Comparison of ENCODE assay signal across 8 cellular contexts in the genomic region with DNA sequence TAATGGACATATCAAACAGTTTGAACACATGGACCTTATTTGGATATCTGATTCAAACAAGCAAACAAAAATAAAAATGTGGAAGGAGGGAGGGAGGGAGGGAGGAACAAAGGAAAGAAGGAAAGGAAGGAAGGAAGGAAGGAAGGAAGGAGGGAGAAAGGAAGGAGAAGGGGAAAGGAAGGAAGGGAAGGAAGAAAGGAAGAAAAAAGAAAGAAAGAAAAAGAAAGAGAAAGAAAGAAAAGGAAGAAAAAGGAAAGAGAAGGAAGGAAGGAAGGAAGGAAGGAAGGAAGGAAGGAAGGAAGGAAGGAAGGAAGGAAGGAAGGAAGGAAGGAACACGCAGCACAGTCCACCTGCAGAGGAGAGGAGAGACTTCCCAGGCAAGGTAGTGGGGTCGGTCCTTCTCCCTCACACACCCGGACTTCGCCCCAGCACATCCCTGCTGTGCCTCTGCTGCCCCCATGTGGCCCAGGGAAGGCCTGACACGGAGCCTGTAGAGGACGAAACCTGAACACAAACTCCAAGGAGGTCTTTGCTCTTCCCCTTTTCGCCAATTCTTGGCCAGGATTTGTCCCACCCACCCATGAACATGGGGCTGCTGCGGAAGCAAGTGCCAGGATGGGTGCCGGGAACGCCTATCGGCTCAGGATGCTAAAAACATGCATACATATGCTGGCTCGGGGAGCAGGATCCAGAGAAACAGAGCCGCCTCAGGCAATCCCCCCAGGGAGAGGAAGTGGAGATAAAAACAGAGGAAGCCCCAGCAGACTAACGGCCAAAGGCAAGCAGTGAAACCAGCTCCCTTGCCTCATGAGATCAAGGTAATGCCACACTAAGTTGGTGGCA. TPM values are rescaled to one million over a fixed set of nuclear protein-coding genes. Genes with fewer than 3 reads are reported as not detected.
DNase-seq lines count a peak whose midpoint lies in the region; ATAC-seq and TF ChIP-seq lines count a peak whose summit lies in the region.

No MANE protein-coding gene starts in this region.

- CTCF ChIA-PET in CD8-positive, alpha-beta T cell (lab: Charles Lee) = interaction anchor here (0.8 to 10.2 kb wide), 12 partner anchors 8 to 243 kb away, joined by 3 to 342 read pairs (median 4); partner anchors contain the start of gene CREB3L2
- CTCF ChIA-PET in activated CD8-positive, alpha-beta memory T cell treated with anti-CD3 and anti-CD28 coated beads, Interleukin-2, amount 10 ng/mL, durations not matched to agents 7 days and 5 days (lab: Charles Lee) = interaction anchor here (0.8 to 8.8 kb wide), 7 partner anchors 8 to 245 kb away, joined by 3 to 256 read pairs (median 4); partner anchors contain the start of gene CREB3L2

- H3K27me3 Mint-ChIP-seq in CD8-positive, alpha-beta T cell (ENCODE audit: low read depth) = no peaks in the 10 kb centered on the region
- no peaks in the 10 kb centered on the region for H3K27me3 Mint-ChIP-seq in activated CD8-positive, alpha-beta memory T cell treated with anti-CD3 and anti-CD28 coated beads, Interleukin-2, amount 10 ng/mL, durations not matched to agents 7 days and 5 days
- peaks cover 4% of the 10 kb centered on the region for H3K27me3 Mint-ChIP-seq in endothelial cell (ENCODE audit: unreplicated experiment)

- H3K9me3 Mint-ChIP-seq in CD8-positive, alpha-beta T cell = no peaks in the 10 kb centered on the region
- H3K9me3 Mint-ChIP-seq in activated CD8-positive, alpha-beta memory T cell treated with anti-CD3 and anti-CD28 coated beads, Interleukin-2, amount 10 ng/mL, durations not matched to agents 7 days and 5 days (ENCODE audit: low read depth) = no peaks in the 10 kb centered on the region
- H3K9me3 Mint-ChIP-seq in endothelial cell (ENCODE audit: unreplicated experiment) = no peaks in the 10 kb centered on the region

- no peaks in the 10 kb centered on the region for H3K27me3 ChIP-seq in CD8-positive, alpha-beta T cell (ENCODE audit: insufficient read depth, low read length)

- peaks cover 61% of the 10 kb centered on the region for H3K36me3 Mint-ChIP-seq in CD8-positive, alpha-beta T cell
- peaks cover 20% of the 10 kb centered on the region for H3K36me3 Mint-ChIP-seq in activated CD8-positive, alpha-beta memory T cell treated with anti-CD3 and anti-CD28 coated beads, Interleukin-2, amount 10 ng/mL, durations not matched to agents 7 days and 5 days
- peaks cover 42% of the 10 kb centered on the region for H3K36me3 Mint-ChIP-seq in endothelial cell (ENCODE audit: low read depth, unreplicated experiment)

- H3K27ac Mint-ChIP-seq in CD8-positive, alpha-beta T cell = peak overlapping the region; percentile 27
- H3K27ac Mint-ChIP-seq in activated CD8-positive, alpha-beta memory T cell treated with anti-CD3 and anti-CD28 coated beads, Interleukin-2, amount 10 ng/mL, durations not matched to agents 7 days and 5 days = peak overlapping the region; percentile 49
- peak overlapping the region; percentile 75 for H3K27ac Mint-ChIP-seq in endothelial cell (ENCODE audit: unreplicated experiment)

- H3K9me3 ChIP-seq in CD8-positive, alpha-beta T cell (ENCODE audit: low read length) = no peaks in the 10 kb centered on the region

- peak; percentile 44 to 85 (median 77) for DNase-seq in CD8-positive, alpha-beta T cell
- DNase-seq in NOMO-1 (lab: John Stamatoyannopoulos, UW; ENCODE audit: unreplicated experiment in 2 of 2) (peak; percentile 40 to 60), endothelial cell (ENCODE audit: low spot score) (peak; percentile 90), mucosa of gallbladder (ENCODE audit: low spot score) (peak; percentile 80)
- DNase-seq in activated CD8-positive, alpha-beta memory T cell treated with anti-CD3 and anti-CD28 coated beads, Interleukin-2, amount 10 ng/mL, durations not matched to agents 7 days and 5 days = peak; percentile 85
- DNase-seq in stimulated activated CD8-positive, alpha-beta memory T cell treated with anti-CD3 and anti-CD28 coated beads, Interleukin-4, amount 100 ng/mL, for 1 hour (ENCODE audit: low read depth in 2 of 2, low spot score in 1 of 2) = peak; percentile 20 to 50

- POLR2A ChIA-PET in CD8-positive, alpha-beta T cell (lab: Charles Lee) = no interaction called here

- H3K36me3 ChIP-seq in CD8-positive, alpha-beta T cell (ENCODE audit: insufficient read depth, low read length) = no peaks in the 10 kb centered on the region

- peaks cover 18% of the 10 kb centered on the region for H3K4me1 Mint-ChIP-seq in CD8-positive, alpha-beta T cell (ENCODE audit: low read depth)
- H3K4me1 Mint-ChIP-seq in activated CD8-positive, alpha-beta memory T cell treated with anti-CD3 and anti-CD28 coated beads, Interleukin-2, amount 10 ng/mL, durations not matched to agents 7 days and 5 days = peaks cover 40% of the 10 kb centered on the region
- H3K4me1 Mint-ChIP-seq in endothelial cell (ENCODE audit: unreplicated experiment) = peaks cover 10% of the 10 kb centered on the region

- H3K4me3 Mint-ChIP-seq in CD8-positive, alpha-beta T cell = peak overlapping the region; percentile 44
- H3K4me3 Mint-ChIP-seq in activated CD8-positive, alpha-beta memory T cell treated with anti-CD3 and anti-CD28 coated beads, Interleukin-2, amount 10 ng/mL, durations not matched to agents 7 days and 5 days = peak overlapping the region; percentile 36
- H3K4me3 Mint-ChIP-seq in endothelial cell (ENCODE audit: unreplicated experiment) = peak overlapping the region; percentile 56

- intact Hi-C loops in CD8-positive, alpha-beta T cell (cut with DNase I, micrococcal nuclease) = loop anchor here (1.0 kb wide), 3 partner anchors 109 to 293 kb away; no protein-coding TSS in a partner anchor

- peak; percentile 94 for TF ChIP-seq CTCF in CD8-positive, alpha-beta T cell (IDR thresholded peaks at IDR 0.05)
- TF ChIP-seq CTCF in endothelial cell (IDR thresholded peaks at IDR 0.05; ENCODE audit: unreplicated experiment) = peak; percentile 73

- H3K27ac ChIP-seq in CD8-positive, alpha-beta T cell (ENCODE audit: low read depth, low read length) = no peak overlapping the region

- H3K4me1 ChIP-seq in CD8-positive, alpha-beta T cell (ENCODE audit: insufficient read depth, low read length) = peaks cover 9% of the 10 kb centered on the region

- peak overlapping the region; percentile 28 for H3K4me3 ChIP-seq in CD8-positive, alpha-beta T cell (ENCODE audit: low read depth, low read length)

- ATAC-seq in CD8-positive, alpha-beta T cell = peak; percentile 96
- ATAC-seq in GM19463 (IDR thresholded peaks at IDR 0.05; ENCODE audit: unreplicated experiment) (peak; percentile 62), HG03571 (IDR thresholded peaks at IDR 0.05; ENCODE audit: unreplicated experiment) (peak; percentile 69)
- ATAC-seq in activated CD8-positive, alpha-beta memory T cell treated with anti-CD3 and anti-CD28 coated beads, Interleukin-2, amount 10 ng/mL, durations not matched to agents 7 days and 5 days = peak; percentile 91

RNA-seq across cellular contexts. Expression of gene DGKI, which starts 52.3 kb away (rescaled TPM):
- not detected for total RNA-seq in CD8-positive, alpha-beta T cell
- total RNA-seq in activated CD8-positive, alpha-beta memory T cell treated with anti-CD3 and anti-CD28 coated beads, Interleukin-2, amount 10 ng/mL, durations not matched to agents 7 days and 5 days = 1 to 10 TPM in 1 of 2 experiments, not detected in 1; 2.2 TPM
- total RNA-seq in endothelial cell (ENCODE audit: unreplicated experiment) = 0.69 TPM
- total RNA-seq in mucosa of gallbladder = 3.1 TPM

Comparison
In these comparisons a context has a peak if more than half of its experiments do, and no peak if none do; other contexts are left out.
1. DNase-seq: peak in every context shown above with its lines; median percentile 90 in endothelial cell; 85 in activated CD8-positive, alpha-beta memory T cell treated with anti-CD3 and anti-CD28 coated beads, Interleukin-2, amount 10 ng/mL, durations not matched to agents 7 days and 5 days; 80 in mucosa of gallbladder; 77 in CD8-positive, alpha-beta T cell; 50 in NOMO-1; 35 in stimulated activated CD8-positive, alpha-beta memory T cell treated with anti-CD3 and anti-CD28 coated beads, Interleukin-4, amount 100 ng/mL, for 1 hour.